ENCODE assay signal across 8 cellular contexts in genomic region chr22:23591203-23591791, GRCh38. TPM values are rescaled to one million over a fixed set of nuclear protein-coding genes. Genes with fewer than 3 reads are reported as not detected.
A peak's percentile ranks its signal among the peaks of the same experiment; 100 is the strongest.
DNase-seq lines count a peak whose midpoint lies in the region; ATAC-seq and TF ChIP-seq lines count a peak whose summit lies in the region.

No MANE protein-coding gene starts in this region.

- no peaks in the 10 kb centered on the region for H3K9me3 ChIP-seq in Panc1 (ENCODE audit: control insufficient read depth, insufficient read depth, low read depth, low read length)
- peaks cover 0 to 6% (median 0%) of the 10 kb centered on the region in 4 donors for H3K9me3 ChIP-seq in tibial nerve

- H3K27me3 Mint-ChIP-seq in osteocyte (ENCODE audit: unreplicated experiment): peaks cover 17% of the 10 kb centered on the region

- peak; percentile 89 for TF ChIP-seq CTCF in Panc1 (IDR thresholded peaks at IDR 0.05)
- peak; percentile 78 for TF ChIP-seq CTCF in foreskin keratinocyte (conservative IDR thresholded peaks at IDR 0.05)
- TF ChIP-seq CTCF in osteocyte (IDR thresholded peaks at IDR 0.05): peak; percentile 88
- TF ChIP-seq CTCF in tibial nerve (IDR thresholded peaks at IDR 0.05): peak; percentile 65 to 78 (median 72)

- H3K9me3 Mint-ChIP-seq in osteocyte (ENCODE audit: unreplicated experiment): no peaks in the 10 kb centered on the region

- TF ChIP-seq POLR2A in tibial nerve (IDR thresholded peaks at IDR 0.05): no peak

- POLR2A ChIA-PET in Panc1 (lab: Charles Lee): no interaction called here

- H3K36me3 Mint-ChIP-seq in osteocyte (ENCODE audit: unreplicated experiment): no peaks in the 10 kb centered on the region

- CTCF ChIA-PET in Panc1 (lab: Charles Lee): interaction anchor here (0.5 to 0.6 kb wide), 4 partner anchors 26 to 51 kb away, joined by 3 to 11 read pairs (median 4); no protein-coding TSS in a partner anchor

- H3K27me3 ChIP-seq in Panc1 (ENCODE audit: control insufficient read depth, insufficient read depth, low read length) (no peaks in the 10 kb centered on the region), foreskin keratinocyte (peaks cover 4% of the 10 kb centered on the region), tibial nerve (no peaks in the 10 kb centered on the region)

- no peaks in the 10 kb centered on the region for H3K4me1 ChIP-seq in Panc1 (ENCODE audit: control insufficient read depth, insufficient read depth, low read length)
- no peaks in the 10 kb centered on the region for H3K4me1 ChIP-seq in foreskin keratinocyte
- H3K4me1 ChIP-seq in tibial nerve: no peaks in the 10 kb centered on the region

- H3K27ac ChIP-seq in Panc1 (ENCODE audit: low read length) (no peak overlapping the region), foreskin keratinocyte (no peak overlapping the region), tibial nerve (no peak overlapping the region)

- in situ Hi-C loops in Panc1 (cut with HindIII; ENCODE audit: low pct_unique_long_range_greater_than_20kb, low sequenced_read_pairs): no loop called here

- H3K36me3 ChIP-seq in Panc1 (ENCODE audit: control insufficient read depth, insufficient read depth, low read length) (no peaks in the 10 kb centered on the region), tibial nerve (no peaks in the 10 kb centered on the region)

- H3K4me3 ChIP-seq in Panc1 (ENCODE audit: low read depth in 2 of 2, low read length in 2 of 2): no peak overlapping the region
- H3K4me3 ChIP-seq in tibial nerve: no peak overlapping the region

- H3K27ac Mint-ChIP-seq in osteocyte (ENCODE audit: unreplicated experiment): no peak overlapping the region

- DNase-seq in Ammon's horn (ENCODE audit: low spot score) (peak; percentile 75), HCEC 1CT (peak; percentile 26), Panc1 (ENCODE audit: low read depth, low spot score) (peak; percentile 38), foreskin keratinocyte (peak in 1 of 2 donors; percentile 6), osteocyte (ENCODE audit: extremely low spot score, unreplicated experiment) (no peak), tibial nerve (ENCODE audit: low spot score in 2 of 2) (peak; percentile 24 to 50)
- DNase-seq in activated T-helper 1 cell treated with anti-CD3 and anti-CD28 coated beads, Interleukin-2, amount 50 U/mL, for 16 hours (ENCODE audit: low read depth in 1 of 2, low spot score in 1 of 2): peak; percentile 11 to 30

- ATAC-seq in Panc1 (peak; percentile 89), foreskin keratinocyte (peak; percentile 52), HG03108 (IDR thresholded peaks at IDR 0.05; ENCODE audit: unreplicated experiment) (no peak)

- WGBS in tibial nerve, 2 donors: 56 to 59% methylated on average over 11 of the region's 11 CpGs

- BruUV-seq in Panc1 (replicated peaks; lab: Mats Ljungman, UMichigan): no TSS peak

- no peak for TF ChIP-seq EP300 in tibial nerve (IDR thresholded peaks at IDR 0.05)

- intact Hi-C loops in Panc1 (cut with micrococcal nuclease; ENCODE audit: unreplicated experiment): loop anchor here (1.0 kb wide), 1 partner anchor 49 kb away; no protein-coding TSS in a partner anchor

- no peak overlapping the region for H3K4me3 Mint-ChIP-seq in osteocyte (ENCODE audit: unreplicated experiment)

- no peaks in the 10 kb centered on the region for H3K4me1 Mint-ChIP-seq in osteocyte (ENCODE audit: unreplicated experiment)

RNA-seq across cellular contexts. Expression of gene IGLL1, which starts 11.2 kb away (rescaled TPM):
- total RNA-seq in Panc1 (2021; ENCODE audit: unreplicated experiment) (not detected), foreskin keratinocyte (not detected in 2 replicates), osteocyte (not detected in 2 replicates), tibial nerve (not detected)
- not detected for polyA plus RNA-seq in Panc1 (2012; ENCODE audit: insufficient read length)
- polyA plus RNA-seq in foreskin keratinocyte: not detected in 2 replicates

RNA-seq across cellular contexts. Expression of gene DRICH1, which starts 40.8 kb away (rescaled TPM):
- total RNA-seq in Panc1 (2021; ENCODE audit: unreplicated experiment) (not detected), foreskin keratinocyte (0.11 TPM in 1 of 2 replicates, not detected in the other), osteocyte (0.43 TPM in 1 of 2 replicates, not detected in the other), tibial nerve (1 to 10 TPM in 1 of 4 donors, not detected in 3; 1.7 TPM)
- polyA plus RNA-seq in Panc1 (2012; ENCODE audit: insufficient read length): not detected
- 0.08 and 0.10 TPM in 2 replicates for polyA plus RNA-seq in foreskin keratinocyte
